In the genomic region with DNA sequence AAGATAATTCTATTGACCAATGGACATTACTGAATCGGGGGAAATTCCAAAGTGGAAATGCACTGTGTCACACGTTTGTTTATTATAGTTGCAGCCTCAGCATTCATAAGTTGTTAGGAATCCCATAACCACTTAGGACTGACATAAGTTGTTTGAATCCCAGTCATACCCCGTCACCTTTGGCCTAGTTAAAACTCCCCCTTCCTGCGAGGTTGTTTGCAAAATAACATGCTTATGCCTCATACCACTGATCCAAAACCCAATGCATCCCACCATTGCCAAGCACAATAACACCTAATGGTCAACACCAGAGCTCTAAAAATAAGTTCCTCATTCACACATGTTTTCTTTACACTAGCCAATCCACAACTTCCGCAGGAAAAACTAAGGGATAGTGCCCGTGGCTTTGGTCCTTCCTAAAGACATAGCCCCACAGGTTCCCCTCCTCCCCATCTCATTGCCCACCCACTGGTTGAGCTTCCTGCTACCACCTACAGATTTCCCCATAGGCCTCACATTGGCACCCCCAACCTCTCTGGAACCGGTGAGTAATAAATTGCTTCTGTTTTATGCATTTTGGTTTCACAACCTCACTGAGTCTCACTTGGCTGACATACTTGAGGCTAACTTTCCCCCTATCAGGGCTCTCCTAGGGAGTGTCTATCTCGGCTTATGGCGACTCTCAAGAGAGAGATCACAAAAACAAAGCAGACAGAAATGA, we compare ENCODE assay signal across 1 cellular context.
TF ChIP-seq lines count a peak whose summit lies in the region.

No MANE protein-coding gene starts in this region.

TF ChIP-seq in H1, 55 proteins besides CTCF, POLR2A, EP300 and RAD21 (continued from another document):
- TF ChIP-seq, protein P1, sequence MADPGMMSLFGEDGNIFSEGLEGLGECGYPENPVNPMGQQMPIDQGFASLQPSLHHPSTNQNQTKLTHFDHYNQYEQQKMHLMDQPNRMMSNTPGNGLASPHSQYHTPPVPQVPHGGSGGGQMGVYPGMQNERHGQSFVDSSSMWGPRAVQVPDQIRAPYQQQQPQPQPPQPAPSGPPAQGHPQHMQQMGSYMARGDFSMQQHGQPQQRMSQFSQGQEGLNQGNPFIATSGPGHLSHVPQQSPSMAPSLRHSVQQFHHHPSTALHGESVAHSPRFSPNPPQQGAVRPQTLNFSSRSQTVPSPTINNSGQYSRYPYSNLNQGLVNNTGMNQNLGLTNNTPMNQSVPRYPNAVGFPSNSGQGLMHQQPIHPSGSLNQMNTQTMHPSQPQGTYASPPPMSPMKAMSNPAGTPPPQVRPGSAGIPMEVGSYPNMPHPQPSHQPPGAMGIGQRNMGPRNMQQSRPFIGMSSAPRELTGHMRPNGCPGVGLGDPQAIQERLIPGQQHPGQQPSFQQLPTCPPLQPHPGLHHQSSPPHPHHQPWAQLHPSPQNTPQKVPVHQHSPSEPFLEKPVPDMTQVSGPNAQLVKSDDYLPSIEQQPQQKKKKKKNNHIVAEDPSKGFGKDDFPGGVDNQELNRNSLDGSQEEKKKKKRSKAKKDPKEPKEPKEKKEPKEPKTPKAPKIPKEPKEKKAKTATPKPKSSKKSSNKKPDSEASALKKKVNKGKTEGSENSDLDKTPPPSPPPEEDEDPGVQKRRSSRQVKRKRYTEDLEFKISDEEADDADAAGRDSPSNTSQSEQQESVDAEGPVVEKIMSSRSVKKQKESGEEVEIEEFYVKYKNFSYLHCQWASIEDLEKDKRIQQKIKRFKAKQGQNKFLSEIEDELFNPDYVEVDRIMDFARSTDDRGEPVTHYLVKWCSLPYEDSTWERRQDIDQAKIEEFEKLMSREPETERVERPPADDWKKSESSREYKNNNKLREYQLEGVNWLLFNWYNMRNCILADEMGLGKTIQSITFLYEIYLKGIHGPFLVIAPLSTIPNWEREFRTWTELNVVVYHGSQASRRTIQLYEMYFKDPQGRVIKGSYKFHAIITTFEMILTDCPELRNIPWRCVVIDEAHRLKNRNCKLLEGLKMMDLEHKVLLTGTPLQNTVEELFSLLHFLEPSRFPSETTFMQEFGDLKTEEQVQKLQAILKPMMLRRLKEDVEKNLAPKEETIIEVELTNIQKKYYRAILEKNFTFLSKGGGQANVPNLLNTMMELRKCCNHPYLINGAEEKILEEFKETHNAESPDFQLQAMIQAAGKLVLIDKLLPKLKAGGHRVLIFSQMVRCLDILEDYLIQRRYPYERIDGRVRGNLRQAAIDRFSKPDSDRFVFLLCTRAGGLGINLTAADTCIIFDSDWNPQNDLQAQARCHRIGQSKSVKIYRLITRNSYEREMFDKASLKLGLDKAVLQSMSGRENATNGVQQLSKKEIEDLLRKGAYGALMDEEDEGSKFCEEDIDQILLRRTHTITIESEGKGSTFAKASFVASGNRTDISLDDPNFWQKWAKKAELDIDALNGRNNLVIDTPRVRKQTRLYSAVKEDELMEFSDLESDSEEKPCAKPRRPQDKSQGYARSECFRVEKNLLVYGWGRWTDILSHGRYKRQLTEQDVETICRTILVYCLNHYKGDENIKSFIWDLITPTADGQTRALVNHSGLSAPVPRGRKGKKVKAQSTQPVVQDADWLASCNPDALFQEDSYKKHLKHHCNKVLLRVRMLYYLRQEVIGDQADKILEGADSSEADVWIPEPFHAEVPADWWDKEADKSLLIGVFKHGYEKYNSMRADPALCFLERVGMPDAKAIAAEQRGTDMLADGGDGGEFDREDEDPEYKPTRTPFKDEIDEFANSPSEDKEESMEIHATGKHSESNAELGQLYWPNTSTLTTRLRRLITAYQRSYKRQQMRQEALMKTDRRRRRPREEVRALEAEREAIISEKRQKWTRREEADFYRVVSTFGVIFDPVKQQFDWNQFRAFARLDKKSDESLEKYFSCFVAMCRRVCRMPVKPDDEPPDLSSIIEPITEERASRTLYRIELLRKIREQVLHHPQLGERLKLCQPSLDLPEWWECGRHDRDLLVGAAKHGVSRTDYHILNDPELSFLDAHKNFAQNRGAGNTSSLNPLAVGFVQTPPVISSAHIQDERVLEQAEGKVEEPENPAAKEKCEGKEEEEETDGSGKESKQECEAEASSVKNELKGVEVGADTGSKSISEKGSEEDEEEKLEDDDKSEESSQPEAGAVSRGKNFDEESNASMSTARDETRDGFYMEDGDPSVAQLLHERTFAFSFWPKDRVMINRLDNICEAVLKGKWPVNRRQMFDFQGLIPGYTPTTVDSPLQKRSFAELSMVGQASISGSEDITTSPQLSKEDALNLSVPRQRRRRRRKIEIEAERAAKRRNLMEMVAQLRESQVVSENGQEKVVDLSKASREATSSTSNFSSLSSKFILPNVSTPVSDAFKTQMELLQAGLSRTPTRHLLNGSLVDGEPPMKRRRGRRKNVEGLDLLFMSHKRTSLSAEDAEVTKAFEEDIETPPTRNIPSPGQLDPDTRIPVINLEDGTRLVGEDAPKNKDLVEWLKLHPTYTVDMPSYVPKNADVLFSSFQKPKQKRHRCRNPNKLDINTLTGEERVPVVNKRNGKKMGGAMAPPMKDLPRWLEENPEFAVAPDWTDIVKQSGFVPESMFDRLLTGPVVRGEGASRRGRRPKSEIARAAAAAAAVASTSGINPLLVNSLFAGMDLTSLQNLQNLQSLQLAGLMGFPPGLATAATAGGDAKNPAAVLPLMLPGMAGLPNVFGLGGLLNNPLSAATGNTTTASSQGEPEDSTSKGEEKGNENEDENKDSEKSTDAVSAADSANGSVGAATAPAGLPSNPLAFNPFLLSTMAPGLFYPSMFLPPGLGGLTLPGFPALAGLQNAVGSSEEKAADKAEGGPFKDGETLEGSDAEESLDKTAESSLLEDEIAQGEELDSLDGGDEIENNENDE (IDR thresholded peaks at IDR 0.05; ENCODE audit: insufficient replicate concordance, low read length), result no peak
- TF ChIP-seq TAF7 (optimal IDR thresholded peaks at IDR 0.05; ENCODE audit: borderline replicate concordance, low read depth, low read length), result no peak
